In genomic region chr1:186195377-186195931, GRCh38 we compare ENCODE assay signal across 19 cellular contexts.
"Had no signal": no experiment of that assay in that cellular context is flagged by ENCODE, and none has a peak within 500 bp of the region (broad histone marks: within the 10 kb centered on the region; RNA-seq: fewer than 3 reads in every experiment).

No MANE protein-coding gene starts in this region.

- H3K27me3 Mint-ChIP-seq: dendritic cell treated with granulocyte-macrophage colony-stimulating factor and Interleukin-4, amounts not matched to agents 40 ng/mL and 50 ng/mL, for 4 days had no signal

- H3K27ac Mint-ChIP-seq: activated naive CD4-positive, alpha-beta T cell treated with anti-CD3 and anti-CD28 coated beads, Interleukin-2, amount 50 U/mL, for 72 hours; dendritic cell treated with granulocyte-macrophage colony-stimulating factor and Interleukin-4, amounts not matched to agents 40 ng/mL and 50 ng/mL, for 4 days; naive B cell; stimulated activated effector memory CD8-positive, alpha-beta T cell treated with anti-CD3 and anti-CD28 coated beads, Interleukin-12 subunit alpha, Interleukin-12 subunit beta, amount 100 ng/mL, for 72 hours had no signal

- DNase-seq: activated CD4-positive, alpha-beta T cell treated with anti-CD3 and anti-CD28 coated beads, Interleukin-2, amount 50 U/mL, for 4 hours; activated gamma-delta T cell; effector memory CD4-positive, alpha-beta T cell; foreskin keratinocyte; hypothalamus; left lung; mucosa of descending colon; naive B cell; right cardiac atrium; stimulated activated CD4-positive, alpha-beta T cell treated with anti-CD3 and anti-CD28 coated beads, Interleukin-4, amount 100 ng/mL, for 1 hour; T1000 had no signal

- H3K4me3 Mint-ChIP-seq: dendritic cell treated with granulocyte-macrophage colony-stimulating factor and Interleukin-4, amounts not matched to agents 40 ng/mL and 50 ng/mL, for 4 days; naive B cell; stimulated activated effector memory CD8-positive, alpha-beta T cell treated with anti-CD3 and anti-CD28 coated beads, Interleukin-12 subunit alpha, Interleukin-12 subunit beta, amount 100 ng/mL, for 72 hours had no signal

- H3K36me3 Mint-ChIP-seq: activated naive CD4-positive, alpha-beta T cell treated with anti-CD3 and anti-CD28 coated beads, Interleukin-2, amount 50 U/mL, for 72 hours; naive B cell; stimulated activated effector memory CD8-positive, alpha-beta T cell treated with anti-CD3 and anti-CD28 coated beads, Interleukin-12 subunit alpha, Interleukin-12 subunit beta, amount 100 ng/mL, for 72 hours had no signal

- H3K9me3 ChIP-seq: mucosa of descending colon, prostate gland, thoracic aorta had no signal

- H3K27me3 ChIP-seq: foreskin keratinocyte, left lung had no signal

- FAIRE-seq: endothelial cell of umbilical vein, keratinocyte had no signal

- H3K4me1 ChIP-seq: foreskin keratinocyte, left lung, prostate gland had no signal

- H3K4me3 ChIP-seq: left lung, mucosa of descending colon, prostate gland, skin epidermis, thoracic aorta had no signal

- H3K27ac ChIP-seq: foreskin keratinocyte, left lung, prostate gland, skin epidermis, thoracic aorta had no signal

- H3K36me3 ChIP-seq: left lung, prostate gland had no signal

- H3K9me3 Mint-ChIP-seq: dendritic cell treated with granulocyte-macrophage colony-stimulating factor and Interleukin-4, amounts not matched to agents 40 ng/mL and 50 ng/mL, for 4 days; stimulated activated effector memory CD8-positive, alpha-beta T cell treated with anti-CD3 and anti-CD28 coated beads, Interleukin-12 subunit alpha, Interleukin-12 subunit beta, amount 100 ng/mL, for 72 hours had no signal

- H3K4me1 Mint-ChIP-seq: naive B cell; stimulated activated effector memory CD8-positive, alpha-beta T cell treated with anti-CD3 and anti-CD28 coated beads, Interleukin-12 subunit alpha, Interleukin-12 subunit beta, amount 100 ng/mL, for 72 hours had no signal

- ATAC-seq: activated naive CD4-positive, alpha-beta T cell treated with anti-CD3 and anti-CD28 coated beads, Interleukin-2, amount 50 U/mL, for 72 hours; foreskin keratinocyte; left lung; mucosa of descending colon; right cardiac atrium; stimulated activated effector memory CD8-positive, alpha-beta T cell treated with anti-CD3 and anti-CD28 coated beads, Interleukin-12 subunit alpha, Interleukin-12 subunit beta, amount 100 ng/mL, for 72 hours had no signal
